Comparison of ENCODE assay signal across 23 cellular contexts in the genomic region with DNA sequence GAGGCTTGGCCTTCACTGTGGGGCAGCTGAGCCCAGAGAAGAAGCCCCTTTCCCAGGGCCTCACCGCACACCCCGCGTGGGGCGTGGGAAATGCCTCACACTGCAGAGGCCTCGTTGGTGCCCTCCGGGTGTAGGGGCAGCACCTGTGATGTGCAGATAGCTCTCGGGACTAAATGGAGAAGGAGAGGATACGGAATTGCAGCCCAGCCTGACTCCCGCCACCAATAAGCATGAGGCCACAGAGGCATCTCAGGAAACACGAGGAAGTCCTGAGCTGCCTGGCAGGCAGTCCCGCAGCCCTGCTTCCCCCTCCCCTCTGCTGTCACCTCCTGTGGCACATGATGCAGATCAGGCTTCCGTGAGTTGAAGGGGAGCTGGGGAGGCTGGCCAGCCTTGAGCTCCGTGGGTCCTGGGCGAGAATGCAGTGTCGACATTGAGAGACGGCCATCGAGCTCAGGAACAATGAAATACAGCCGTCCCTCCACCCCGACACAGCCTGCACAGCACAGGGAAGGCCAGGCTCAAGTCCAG. TPM values are rescaled to one million over a fixed set of nuclear protein-coding genes. Genes with fewer than 3 reads are reported as not detected.
DNase-seq lines count a peak whose midpoint lies in the region; ATAC-seq and TF ChIP-seq lines count a peak whose summit lies in the region.
"Had no signal": no experiment of that assay in that cellular context is flagged by ENCODE, and none has a peak within 500 bp of the region (broad histone marks: within the 10 kb centered on the region; RNA-seq: fewer than 3 reads in every experiment).

No MANE protein-coding gene starts in this region.

- no peak overlapping the region for H2AK5ac ChIP-seq in IMR-90 (ENCODE audit: low read depth, low read length)

- no peak overlapping the region for H3K4me2 ChIP-seq in IMR-90 (ENCODE audit: low read depth, low read length)

- no peak overlapping the region for H3K18ac ChIP-seq in IMR-90 (ENCODE audit: low read depth, low read length)

- no peak overlapping the region for H2AFZ ChIP-seq in IMR-90 (replicated peaks; ENCODE audit: low read length, poor library complexity)

- H2AK9ac ChIP-seq in IMR-90 (replicated peaks; ENCODE audit: low read depth, low read length, poor library complexity), result peak overlapping the region; percentile 55

- ATAC-seq in IMR-90 (ENCODE audit: low read depth) (no peak), foreskin keratinocyte (no peak)

- no peak overlapping the region for H3K27ac ChIP-seq in IMR-90 (ENCODE audit: insufficient read depth, low read length)
- H3K27ac ChIP-seq in endodermal cell (ENCODE audit: low read depth, low read length), result no peak overlapping the region
- H3K27ac ChIP-seq in foreskin keratinocyte, result no peak overlapping the region
- H3K27ac ChIP-seq: adrenal gland, brain microvascular endothelial cell, C4-2B, prostate gland, stomach, thyroid gland had no signal

- H3K27me3 Mint-ChIP-seq in endodermal cell (ENCODE audit: insufficient read depth), result no peaks in the 10 kb centered on the region
- H3K27me3 Mint-ChIP-seq in osteocyte (ENCODE audit: unreplicated experiment), result no peaks in the 10 kb centered on the region

- no peak overlapping the region for H3K56ac ChIP-seq in IMR-90 (ENCODE audit: extremely low read depth, insufficient read depth, low read length)

- no peaks in the 10 kb centered on the region for H3K9me3 Mint-ChIP-seq in endodermal cell
- no peaks in the 10 kb centered on the region for H3K9me3 Mint-ChIP-seq in osteocyte (ENCODE audit: unreplicated experiment)
- H3K9me3 Mint-ChIP-seq: neural crest cell had no signal

- H3K14ac ChIP-seq in IMR-90 (replicated peaks; ENCODE audit: low read depth, low read length), result no peak overlapping the region

- H2BK20ac ChIP-seq in IMR-90 (ENCODE audit: low read depth, low read length), result no peak overlapping the region

- no peak for TF ChIP-seq POLR2A in IMR-90 (IDR thresholded peaks at IDR 0.05; ENCODE audit: low read depth, low read length)

- no peak overlapping the region for H4K8ac ChIP-seq in IMR-90 (ENCODE audit: low read depth in 2 of 2, low read length in 2 of 2)

- H3K9me3 ChIP-seq in IMR-90 (ENCODE audit: control insufficient read depth, insufficient read depth, low read length), result peaks cover 45% of the 10 kb centered on the region
- H3K9me3 ChIP-seq in endodermal cell (ENCODE audit: control insufficient read depth, low read length), result no peaks in the 10 kb centered on the region
- H3K9me3 ChIP-seq: adrenal gland, Caco-2, prostate gland, stomach, thyroid gland had no signal

- intact Hi-C loops in IMR-90 (cut with micrococcal nuclease), result no loop called here

- WGBS in IMR-90 (ENCODE audit: extremely low coverage in 2 of 2, insufficient read length in 1 of 2), 2 experiments, result 25% methylated on average over 6 of the region's 19 CpGs; no CpG with 5 or more reads in 1 of the 2 experiments
- WGBS in endodermal cell (ENCODE audit: insufficient coverage in 1 of 2, insufficient read length in 1 of 2), 2 experiments, result 85 to 87% methylated on average over 16 to 19 of the region's 19 CpGs

- H4K5ac ChIP-seq in IMR-90 (ENCODE audit: low read depth, low read length), result no peak overlapping the region

- no peak for TF ChIP-seq CTCF in IMR-90 (conservative IDR thresholded peaks at IDR 0.05; ENCODE audit: low read depth, low read length)
- no peak for TF ChIP-seq CTCF in endodermal cell (conservative IDR thresholded peaks at IDR 0.05)
- TF ChIP-seq CTCF in osteocyte (IDR thresholded peaks at IDR 0.05), result no peak
- TF ChIP-seq CTCF in foreskin keratinocyte (conservative IDR thresholded peaks at IDR 0.05), result no peak

- H2BK15ac ChIP-seq in IMR-90 (ENCODE audit: low read depth, low read length), result no peak overlapping the region

- in situ Hi-C loops in IMR-90 (cut with MboI; ENCODE audit: low sequenced_read_pairs), result no loop called here

- H3K9me1 ChIP-seq in IMR-90 (ENCODE audit: insufficient read depth, low read length), result no peaks in the 10 kb centered on the region

- dilution Hi-C loops in IMR-90 (cut with HindIII; ENCODE audit: low sequenced_read_pairs, unreplicated experiment), result no loop called here

- no peak overlapping the region for H3K23ac ChIP-seq in IMR-90 (ENCODE audit: low read depth, low read length)

- H3K27me3 ChIP-seq in IMR-90 (ENCODE audit: control insufficient read depth, insufficient read depth, low read length) (no peaks in the 10 kb centered on the region), endodermal cell (ENCODE audit: control insufficient read depth, insufficient read depth, low read length, poor library complexity, severe bottlenecking) (no peaks in the 10 kb centered on the region), foreskin keratinocyte (no peaks in the 10 kb centered on the region)
- H3K27me3 ChIP-seq: adrenal gland, brain microvascular endothelial cell, thyroid gland had no signal

- H3K4me1 ChIP-seq in IMR-90 (ENCODE audit: control insufficient read depth, insufficient read depth, low read length) (no peaks in the 10 kb centered on the region), endodermal cell (ENCODE audit: control insufficient read depth, insufficient read depth, low read length) (no peaks in the 10 kb centered on the region), foreskin keratinocyte (no peaks in the 10 kb centered on the region)
- H3K4me1 ChIP-seq: adrenal gland, Caco-2, prostate gland, stomach, thyroid gland had no signal

- H2BK5ac ChIP-seq in IMR-90 (ENCODE audit: low read depth, low read length, poor library complexity, severe bottlenecking), result no peak overlapping the region

- no peak overlapping the region for H3K27ac Mint-ChIP-seq in endodermal cell
- H3K27ac Mint-ChIP-seq in osteocyte (ENCODE audit: unreplicated experiment), result no peak overlapping the region

- no TSS peak for BruUV-seq in IMR-90 (replicated peaks; lab: Mats Ljungman, UMichigan)

- H3K9ac ChIP-seq in IMR-90 (ENCODE audit: low read depth, low read length) (no peak overlapping the region), endodermal cell (ENCODE audit: extremely low read depth, low read length, poor library complexity, severe bottlenecking) (no peak overlapping the region)

- DNase-seq in 8988T (peak; percentile 23), IMR-90 (no peak), endodermal cell (peak; percentile 53), osteocyte (ENCODE audit: extremely low spot score, unreplicated experiment) (peak; percentile 71), foreskin keratinocyte (no peak), GF-D8 (lab: John Stamatoyannopoulos, UW) (no peak), NOMO-1 treated with dmso at 0.1 percent for 144 hours (lab: John Stamatoyannopoulos, UW; ENCODE audit: unreplicated experiment) (no peak), NCI-H1694 treated with DMSO at 0.1 percent for 48 hours (lab: John Stamatoyannopoulos, UW) (no peak)
- DNase-seq: activated CD4-positive, alpha-beta T cell treated with anti-CD3 and anti-CD28 coated beads for 1 hour; activated CD8-positive, alpha-beta memory T cell treated with anti-CD3 and anti-CD28 coated beads for 24 hours; activated T-cell treated with anti-CD3 and anti-CD28 coated beads, Interleukin-2, amount 50 U/mL, for 1 hour; brain microvascular endothelial cell; effector CD4-positive, alpha-beta T cell; mammary epithelial cell; NCI-H1417 treated with DMSO at 0.1 percent for 48 hours; NCI-H345; stomach; thyroid gland had no signal

- H4K91ac ChIP-seq in IMR-90 (ENCODE audit: insufficient read depth, low read depth, low read length), result no peak overlapping the region

- no peak overlapping the region for H3K4me3 Mint-ChIP-seq in endodermal cell
- H3K4me3 Mint-ChIP-seq in osteocyte (ENCODE audit: unreplicated experiment), result no peak overlapping the region
- H3K4me3 Mint-ChIP-seq: neural crest cell had no signal

- no peak for TF ChIP-seq RAD21 in IMR-90 (IDR thresholded peaks at IDR 0.05; ENCODE audit: low read length)

- no peaks in the 10 kb centered on the region for H3K36me3 ChIP-seq in IMR-90 (ENCODE audit: control insufficient read depth, insufficient read depth, low read length)
- H3K36me3 ChIP-seq in endodermal cell (ENCODE audit: control insufficient read depth, insufficient read depth, low read length), result no peaks in the 10 kb centered on the region
- H3K36me3 ChIP-seq: adrenal gland, brain microvascular endothelial cell, prostate gland, stomach, thyroid gland had no signal

- H2BK120ac ChIP-seq in IMR-90 (ENCODE audit: low read depth, low read length), result no peak overlapping the region

- H3K36me3 Mint-ChIP-seq in endodermal cell (ENCODE audit: low read depth), result no peaks in the 10 kb centered on the region
- H3K36me3 Mint-ChIP-seq in osteocyte (ENCODE audit: unreplicated experiment), result no peaks in the 10 kb centered on the region

- POLR2A ChIA-PET in IMR-90 (lab: Charles Lee; ENCODE audit: unreplicated experiment), result no interaction called here

- H3K4me1 Mint-ChIP-seq in endodermal cell (no peaks in the 10 kb centered on the region), osteocyte (ENCODE audit: unreplicated experiment) (no peaks in the 10 kb centered on the region)
- H3K4me1 Mint-ChIP-seq: neural crest cell had no signal

- H4K20me1 ChIP-seq in IMR-90 (ENCODE audit: insufficient read depth, low read length), result no peaks in the 10 kb centered on the region

- CTCF ChIA-PET in IMR-90 (lab: Yijun Ruan, JAX), result no interaction called here

- H3K4me3 ChIP-seq in IMR-90 (ENCODE audit: insufficient read depth, low read depth, low read length) (no peak overlapping the region), endodermal cell (ENCODE audit: low read length) (no peak overlapping the region)
- H3K4me3 ChIP-seq: adrenal gland, prostate gland, stomach, thyroid gland had no signal

- H3K79me1 ChIP-seq in IMR-90 (ENCODE audit: low read depth in 1 of 2, low read length in 2 of 2), result no peaks in the 10 kb centered on the region

- H3K4ac ChIP-seq in IMR-90 (ENCODE audit: low read depth, low read length), result no peak overlapping the region

TF ChIP-seq in IMR-90, 13 proteins besides CTCF, POLR2A, EP300 and RAD21:
- no peak for TF ChIP-seq MAFK (IDR thresholded peaks at IDR 0.05; ENCODE audit: low read depth, low read length)
- no peak for TF ChIP-seq SMC3 (IDR thresholded peaks at IDR 0.05; ENCODE audit: low read depth, low read length)
- TF ChIP-seq CHD1 (IDR thresholded peaks at IDR 0.05; ENCODE audit: low read depth, low read length), result no peak
- TF ChIP-seq MXI1 (IDR thresholded peaks at IDR 0.05; ENCODE audit: borderline replicate concordance, low read depth, low read length), result no peak
- no peak for TF ChIP-seq MAZ (IDR thresholded peaks at IDR 0.05; ENCODE audit: borderline replicate concordance, low read depth, low read length)
- no peak for TF ChIP-seq RCOR1 (IDR thresholded peaks at IDR 0.05; ENCODE audit: insufficient replicate concordance, low read length)
TF ChIP-seq in IMR-90: peak in this region for 0.

RNA-seq across cellular contexts. Expression of a gene that starts 59.6 kb away (rescaled TPM):
- total RNA-seq in IMR-90 (2012; rRNA removed), result 21.1 and 23.8 TPM in 2 replicates
- 22.8 and 23.3 TPM in 2 replicates for polyA plus RNA-seq in IMR-90 (2012; rRNA removed)
- polyA plus RNA-seq in IMR-90 (2012; cell fraction: cytosol; rRNA removed), result 16.2 and 18.1 TPM in 2 replicates
- polyA plus RNA-seq in IMR-90 (2012; cell fraction: nucleus; rRNA removed; ENCODE audit: low replicate concordance), result 34.7 and 54.8 TPM in 2 replicates
- total RNA-seq in endodermal cell, result 10 to 100 TPM; 35.5 to 37.5 TPM
- 36.0 TPM for polyA plus RNA-seq in endodermal cell (2013, experiment 1 of 2)
- 35.4 TPM for polyA plus RNA-seq in endodermal cell (2013, experiment 2 of 2)
- total RNA-seq in osteocyte, result 28.9 and 29.3 TPM in 2 replicates
- total RNA-seq in foreskin keratinocyte, result 42.0 and 42.7 TPM in 2 replicates
- 38.9 and 42.2 TPM in 2 replicates for polyA plus RNA-seq in foreskin keratinocyte

Comparison
In these comparisons a context has a peak if more than half of its experiments do, and no peak if none do; other contexts are left out.
1. DNase-seq: peak in 8988T (single experiment), endodermal cell (single experiment) and osteocyte (single experiment); none in IMR-90 (single experiment), foreskin keratinocyte (0 of 2), GF-D8 (single experiment), NOMO-1 treated with dmso at 0.1 percent for 144 hours (single experiment) and NCI-H1694 treated with DMSO at 0.1 percent for 48 hours (single experiment).